ENCODE assay signal across 22 cellular contexts in the genomic region with DNA sequence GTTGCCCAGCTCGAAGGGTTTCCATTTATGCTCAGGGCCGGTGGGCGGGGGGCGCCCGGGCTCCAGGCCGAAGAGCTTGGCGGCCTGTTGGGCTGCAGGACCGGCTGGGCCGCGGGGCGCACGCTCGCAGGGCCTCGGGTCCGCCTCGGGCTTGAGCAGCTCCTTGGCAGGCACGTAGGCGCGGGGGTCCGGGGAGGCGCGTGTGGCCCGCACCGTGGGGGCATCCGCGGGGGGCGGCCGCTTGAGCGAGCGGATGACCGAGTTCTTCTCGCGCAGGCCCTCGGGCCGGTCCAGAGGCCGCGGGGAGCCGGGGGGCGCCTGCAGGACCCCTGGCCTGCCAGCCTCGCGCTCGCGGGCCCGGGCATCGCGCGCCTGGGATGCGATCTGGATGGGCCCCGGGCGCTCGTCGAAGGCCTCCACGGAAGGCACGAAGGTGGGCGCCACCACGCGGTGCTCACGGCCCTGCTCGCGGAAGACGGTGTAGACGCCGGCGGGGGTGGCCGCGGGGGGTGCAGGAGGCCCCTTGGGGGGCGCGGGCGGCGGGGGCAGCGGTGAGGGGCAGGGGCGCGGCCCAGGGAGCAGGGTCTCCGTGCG. TPM values are rescaled to one million over a fixed set of nuclear protein-coding genes. Genes with fewer than 3 reads are reported as not detected.
A peak's percentile ranks its signal among the peaks of the same experiment; 100 is the strongest.
DNase-seq lines count a peak whose midpoint lies in the region; ATAC-seq and TF ChIP-seq lines count a peak whose summit lies in the region.
"Had no signal": no experiment of that assay in that cellular context is flagged by ENCODE, and none has a peak within 500 bp of the region (broad histone marks: within the 10 kb centered on the region; RNA-seq: fewer than 3 reads in every experiment).

No MANE protein-coding gene starts in this region.

- CTCF ChIA-PET in SK-N-SH (lab: Yijun Ruan, JAX), result interaction anchor here (1.6 kb wide), 1 partner anchor 34 kb away, joined by 3 read pairs; no protein-coding TSS in a partner anchor

- peaks cover 89% of the 10 kb centered on the region for H3K79me2 ChIP-seq in SK-N-SH (ENCODE audit: insufficient read depth)

- H4K91ac ChIP-seq in neuronal stem cell (ENCODE audit: low read depth, low read length, poor library complexity), result no peak overlapping the region

- no peak overlapping the region for H3K4me3 ChIP-seq in SK-N-SH (ENCODE audit: low read depth in 2 of 2, low read length in 1 of 2)
- H3K4me3 ChIP-seq in esophagus muscularis mucosa, result no peak overlapping the region
- H3K4me3 ChIP-seq in neuronal stem cell (ENCODE audit: low read length in 2 of 2), result no peak overlapping the region
- H3K4me3 ChIP-seq: BLaER1 treated with 17β-estradiol and CSF1 and Interleukin-3, amounts not matched to agents 10 nM and 100 nM; MG63; SK-N-MC had no signal

- H3K18ac ChIP-seq in neuronal stem cell (ENCODE audit: low read length), result peak overlapping the region; percentile 57

- H3K27ac ChIP-seq in SK-N-SH (ENCODE audit: low read depth in 2 of 2, low read length in 1 of 2) (no peak overlapping the region), esophagus muscularis mucosa (replicated peaks in 1 of 4) (peak overlapping the region; percentile 35 to 69 (median 52)), neuronal stem cell (replicated peaks; ENCODE audit: low read length) (no peak overlapping the region)
- H3K27ac ChIP-seq: 22Rv1; BLaER1 treated with 17β-estradiol and CSF1 and Interleukin-3, amounts not matched to agents 10 nM and 100 nM; SK-N-MC had no signal

- H2AK5ac ChIP-seq in neuronal stem cell (ENCODE audit: low read depth, low read length), result no peak overlapping the region

- POLR2A ChIA-PET in SK-N-SH (lab: Yijun Ruan, JAX), result no interaction called here

- TF ChIP-seq RAD21 in SK-N-SH (IDR thresholded peaks at IDR 0.05; ENCODE audit: low read length), result no peak

- peak overlapping the region; percentile 53 for H2BK5ac ChIP-seq in neuronal stem cell (ENCODE audit: low read length)

- no peak for TF ChIP-seq POLR2A in esophagus muscularis mucosa (IDR thresholded peaks at IDR 0.05; ENCODE audit: low read depth)

- H3K79me1 ChIP-seq in neuronal stem cell (ENCODE audit: low read depth, low read length), result peaks cover 15% of the 10 kb centered on the region

- ATAC-seq in SK-N-SH treated with all-trans-retinoic acid at 6 μM for 48 hours, result no peak
- ATAC-seq in HG03095 (IDR thresholded peaks at IDR 0.05; ENCODE audit: unreplicated experiment), result no peak

- TF ChIP-seq CTCF in SK-N-SH (IDR thresholded peaks at IDR 0.05), result no peak
- TF ChIP-seq CTCF in esophagus muscularis mucosa (IDR thresholded peaks at IDR 0.05), result no peak

- peaks cover 26 to 39% of the 10 kb centered on the region in 2 experiments for H3K36me3 ChIP-seq in SK-N-SH (replicated peaks in 1 of 2; ENCODE audit: control insufficient read depth in 1 of 2, insufficient read depth in 2 of 2, low read length in 1 of 2)
- H3K36me3 ChIP-seq in esophagus muscularis mucosa, result peaks cover 35 to 84% (median 71%) of the 10 kb centered on the region in 4 donors
- peaks cover 22 to 76% of the 10 kb centered on the region in 2 donors for H3K36me3 ChIP-seq in neuronal stem cell (replicated peaks in 1 of 2; ENCODE audit: control insufficient read depth in 2 of 2, insufficient read depth in 2 of 2, low read length in 2 of 2)

- H3K4ac ChIP-seq in neuronal stem cell (ENCODE audit: low read length), result no peak overlapping the region

- H4K8ac ChIP-seq in neuronal stem cell (ENCODE audit: low read depth, low read length), result no peak overlapping the region

- no peak overlapping the region for H3K23ac ChIP-seq in neuronal stem cell (ENCODE audit: low read depth, low read length, poor library complexity)

- TF ChIP-seq EP300 in SK-N-SH (IDR thresholded peaks at IDR 0.05; ENCODE audit: borderline replicate concordance in 1 of 2, low read depth in 1 of 2, low read length in 1 of 2) (no peak), esophagus muscularis mucosa (IDR thresholded peaks at IDR 0.05) (no peak)

- H3K4me2 ChIP-seq in SK-N-SH (no peak overlapping the region), neuronal stem cell (ENCODE audit: insufficient read depth, low read length, poor library complexity, severe bottlenecking) (no peak overlapping the region)

- H2BK12ac ChIP-seq in neuronal stem cell (ENCODE audit: low read length), result no peak overlapping the region

- 97% methylated on average over 69 of the region's 75 CpGs for WGBS in SK-N-SH (ENCODE audit: low lambda C conversion rate)
- WGBS in esophagus muscularis mucosa, result no CpG with 5 or more reads among the region's 75 CpGs
- no CpG with 5 or more reads among the region's 75 CpGs for whole genome bisulfite sequencing in neuronal stem cell (ENCODE audit: extremely low coverage in 2 of 2, insufficient read length in 2 of 2, insufficient replicate concordance in 1 of 2), 2 donors

- H3K4me1 ChIP-seq in SK-N-SH (ENCODE audit: control insufficient read depth in 1 of 2, insufficient read depth in 2 of 2, low read depth in 1 of 2, low read length in 1 of 2), result peaks cover 0 to under 1% of the 10 kb centered on the region in 2 experiments; a peak in 1 of 4 replicates
- H3K4me1 ChIP-seq in esophagus muscularis mucosa, result peaks cover 13 to 92% (median 61%) of the 10 kb centered on the region in 4 donors
- H3K4me1 ChIP-seq in neuronal stem cell (ENCODE audit: control insufficient read depth in 2 of 2, insufficient read depth in 1 of 2, low read depth in 1 of 2, low read length in 2 of 2), result peaks cover 3 to 8% of the 10 kb centered on the region in 2 donors
- H3K4me1 ChIP-seq: Caco-2 had no signal

- H3K27me3 ChIP-seq in SK-N-SH (ENCODE audit: insufficient read depth), result no peaks in the 10 kb centered on the region
- no peaks in the 10 kb centered on the region for H3K27me3 ChIP-seq in esophagus muscularis mucosa
- H3K27me3 ChIP-seq in neuronal stem cell (ENCODE audit: control insufficient read depth in 3 of 3, insufficient read depth in 3 of 3, low read depth in 1 of 3, low read length in 3 of 3), result peaks cover 0 to 2% (median 0%) of the 10 kb centered on the region in 3 experiments
- H3K27me3 ChIP-seq: BLaER1 treated with 17β-estradiol and CSF1 and Interleukin-3, amounts not matched to agents 10 nM and 100 nM; MG63 had no signal

- H3K14ac ChIP-seq in neuronal stem cell (ENCODE audit: low read length), result no peak overlapping the region

- intact Hi-C loops in esophagus muscularis mucosa (cut with DNase I), result no loop called here

- H3K9ac ChIP-seq in SK-N-SH, result no peak overlapping the region
- H3K9ac ChIP-seq in neuronal stem cell (ENCODE audit: low read depth, low read length, poor library complexity), result no peak overlapping the region
- H3K9ac ChIP-seq: BLaER1 treated with 17β-estradiol and CSF1 and Interleukin-3, amounts not matched to agents 10 nM and 100 nM had no signal

- no peaks in the 10 kb centered on the region for H3K9me3 ChIP-seq in SK-N-SH
- H3K9me3 ChIP-seq in esophagus muscularis mucosa, result no peaks in the 10 kb centered on the region
- H3K9me3 ChIP-seq in neuronal stem cell (replicated peaks in 1 of 2; ENCODE audit: control insufficient read depth in 2 of 2, insufficient read depth in 1 of 2, low read depth in 1 of 2, low read length in 2 of 2), result no peaks in the 10 kb centered on the region
- H3K9me3 ChIP-seq: Caco-2, MG63 had no signal

- H2AFZ ChIP-seq in SK-N-SH (ENCODE audit: low read depth) (no peak overlapping the region), neuronal stem cell (ENCODE audit: low read length) (no peak overlapping the region)

- H2BK15ac ChIP-seq in neuronal stem cell (ENCODE audit: low read length), result no peak overlapping the region

- no peaks in the 10 kb centered on the region for H3K9me2 ChIP-seq in SK-N-SH

- no peak overlapping the region for H2BK120ac ChIP-seq in neuronal stem cell (ENCODE audit: low read depth, low read length)

- peaks cover 79% of the 10 kb centered on the region for H4K20me1 ChIP-seq in SK-N-SH (ENCODE audit: insufficient read depth)

- DNase-seq in SK-N-SH (peak; percentile 45), esophagus muscularis mucosa (ENCODE audit: extremely low spot score) (no peak), neuronal stem cell (ENCODE audit: low spot score) (no peak), medulla oblongata (ENCODE audit: extremely low spot score) (no peak), T-helper 9 cell (no peak), NCI-H1417 treated with DMSO at 0.1 percent for 48 hours (lab: John Stamatoyannopoulos, UW) (no peak)
- DNase-seq: Caco-2; DND-41; GOT3; MG63; NCI-H1417; NCI-H187 treated with DMSO at 0.1 percent for 48 hours; NCI-H2227 treated with DMSO at 0.1 percent for 48 hours; NCI-H510A; NCI-H774; NK-92 treated with Interleukin-12 subunit alpha and Interleukin-12 subunit beta, amount 100 ng/mL, for 24 hours; SHP77 treated with DMSO at 0.1 percent for 48 hours had no signal

- H3F3A ChIP-seq in SK-N-SH (replicated peaks; ENCODE audit: insufficient read depth), result peaks cover 14% of the 10 kb centered on the region

TF ChIP-seq in SK-N-SH, 30 proteins besides CTCF, POLR2A, EP300 and RAD21 (continues in another document):
- TF ChIP-seq, protein P1, sequence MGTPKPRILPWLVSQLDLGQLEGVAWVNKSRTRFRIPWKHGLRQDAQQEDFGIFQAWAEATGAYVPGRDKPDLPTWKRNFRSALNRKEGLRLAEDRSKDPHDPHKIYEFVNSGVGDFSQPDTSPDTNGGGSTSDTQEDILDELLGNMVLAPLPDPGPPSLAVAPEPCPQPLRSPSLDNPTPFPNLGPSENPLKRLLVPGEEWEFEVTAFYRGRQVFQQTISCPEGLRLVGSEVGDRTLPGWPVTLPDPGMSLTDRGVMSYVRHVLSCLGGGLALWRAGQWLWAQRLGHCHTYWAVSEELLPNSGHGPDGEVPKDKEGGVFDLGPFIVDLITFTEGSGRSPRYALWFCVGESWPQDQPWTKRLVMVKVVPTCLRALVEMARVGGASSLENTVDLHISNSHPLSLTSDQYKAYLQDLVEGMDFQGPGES (IDR thresholded peaks at IDR 0.05; ENCODE audit: low read depth, low read length), result no peak

RNA-seq across cellular contexts. Expression of a gene that starts 35.3 kb away (rescaled TPM):
- polyA plus RNA-seq in SK-N-SH (2012; rRNA removed), result 19.9 and 34.4 TPM in 2 replicates
- polyA plus RNA-seq in SK-N-SH (2012; cell fraction: cytosol; rRNA removed), result 20.4 and 25.5 TPM in 2 replicates
- polyA plus RNA-seq in SK-N-SH (2012; cell fraction: nucleus; rRNA removed), result 78.0 and 126 TPM in 2 replicates
- total RNA-seq in esophagus muscularis mucosa, result 100 to 1,000 TPM; 101 to 277 (median 166) TPM
- 33.6 TPM for polyA plus RNA-seq in neuronal stem cell (2013, experiment 1 of 2)
- polyA plus RNA-seq in neuronal stem cell (2013, experiment 2 of 2), result 37.1 TPM

Comparison
In these comparisons a context has a peak if more than half of its experiments do, and no peak if none do; other contexts are left out.
1. H3K27ac ChIP-seq: peak in esophagus muscularis mucosa (4 of 4); none in SK-N-SH (0 of 2) and neuronal stem cell (single experiment).